8 cellular contexts compared by ENCODE assay signal in the genomic region with DNA sequence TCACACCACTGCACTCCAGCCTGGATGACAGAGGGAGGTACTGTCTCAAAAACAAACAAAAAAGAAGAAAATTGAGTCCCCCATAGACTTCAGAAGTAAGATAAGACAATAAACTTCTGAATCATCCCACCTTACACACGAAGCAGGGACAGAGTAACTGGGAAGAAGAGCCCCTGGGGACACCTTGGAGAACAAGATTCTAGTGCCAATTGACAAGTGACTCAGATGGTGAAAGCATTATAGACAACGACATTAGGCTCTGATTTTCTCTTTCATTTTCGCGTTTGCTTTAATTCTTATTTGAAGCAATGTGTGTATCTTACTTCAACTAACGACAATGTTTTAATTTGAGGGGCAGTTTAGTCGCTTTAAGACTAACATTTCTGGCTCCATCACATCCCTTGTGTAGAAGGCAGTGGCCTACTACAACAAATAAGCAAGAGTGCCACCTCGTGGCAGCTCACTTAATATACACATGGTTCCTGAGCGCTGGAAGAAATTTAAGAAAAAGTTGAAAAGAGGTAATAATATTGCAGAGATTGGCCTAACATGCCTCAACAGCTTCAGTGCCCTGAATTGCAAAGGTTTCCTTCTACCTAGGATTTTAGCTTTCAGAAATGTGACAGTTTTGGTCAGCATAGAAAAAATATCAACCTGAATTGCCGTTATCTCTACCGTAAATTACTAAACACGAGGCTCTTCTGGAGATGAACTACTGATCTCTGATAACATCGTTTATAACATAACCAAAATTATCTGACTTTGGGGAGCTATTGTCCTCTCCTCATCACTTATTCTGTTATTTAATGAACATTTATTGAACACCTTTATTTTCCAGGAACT. TPM values are rescaled to one million over a fixed set of nuclear protein-coding genes. Genes with fewer than 3 reads are reported as not detected.
A peak's percentile ranks its signal among the peaks of the same experiment; 100 is the strongest.
DNase-seq lines count a peak whose midpoint lies in the region; ATAC-seq and TF ChIP-seq lines count a peak whose summit lies in the region.

No MANE protein-coding gene starts in this region.

- DNase-seq in A172 (ENCODE audit: low spot score), result peak; percentile 71
- peak; percentile 66 for DNase-seq in NCI-H2107 treated with DMSO at 0.1 percent for 48 hours (lab: John Stamatoyannopoulos, UW; ENCODE audit: unreplicated experiment)
- peak; percentile 57 for DNase-seq in WERI-Rb-1
- DNase-seq in caudate nucleus (lab: John Stamatoyannopoulos, UW), result peak in 46 of 61 donors; percentile 2 to 76 (median 20)
- DNase-seq in kidney glomerular epithelial cell (lab: John Stamatoyannopoulos, UW), result peak; percentile 5
- DNase-seq in stimulated activated CD4-positive, alpha-beta T cell treated with anti-CD3 and anti-CD28 coated beads, Interleukin-4, amount 100 ng/mL, for 24 hours, result peak; percentile 66

- ATAC-seq in GM18498 (IDR thresholded peaks at IDR 0.05; ENCODE audit: unreplicated experiment) (peak; percentile 88), HG02973 (IDR thresholded peaks at IDR 0.05; ENCODE audit: unreplicated experiment) (peak; percentile 61)

- H3K36me3 ChIP-seq in WERI-Rb-1, result no peaks in the 10 kb centered on the region

- no peaks in the 10 kb centered on the region for H3K27me3 ChIP-seq in WERI-Rb-1 (ENCODE audit: insufficient read depth, low read depth, severe bottlenecking)

- no peaks in the 10 kb centered on the region for H3K9me3 ChIP-seq in WERI-Rb-1 (ENCODE audit: severe bottlenecking)

- TF ChIP-seq CTCF in WERI-Rb-1 (IDR thresholded peaks at IDR 0.05; ENCODE audit: low read depth, low read length), result peak; percentile 58

- H3K4me3 ChIP-seq in WERI-Rb-1 (ENCODE audit: low read depth, low read length), result no peak overlapping the region

- H3K27ac ChIP-seq in WERI-Rb-1 (no peak overlapping the region), caudate nucleus (ENCODE audit: low read depth, low read length) (no peak overlapping the region)

RNA-seq across cellular contexts. Expression of gene ASNS, which starts 36.7 kb away (rescaled TPM):
- 19.8 and 24.0 TPM in 2 replicates for total RNA-seq in A172 (2014; rRNA removed; shearing (Covaris generic))

Comparison
In these comparisons a context has a peak if more than half of its experiments do, and no peak if none do; other contexts are left out.
1. DNase-seq: peak in every context shown above with its lines; median percentile 71 in A172; 66 in NCI-H2107 treated with DMSO at 0.1 percent for 48 hours; 66 in stimulated activated CD4-positive, alpha-beta T cell treated with anti-CD3 and anti-CD28 coated beads, Interleukin-4, amount 100 ng/mL, for 24 hours; 57 in WERI-Rb-1; 20 in caudate nucleus; 5 in kidney glomerular epithelial cell.